1 cellular context compared by ENCODE assay signal in the genomic region with DNA sequence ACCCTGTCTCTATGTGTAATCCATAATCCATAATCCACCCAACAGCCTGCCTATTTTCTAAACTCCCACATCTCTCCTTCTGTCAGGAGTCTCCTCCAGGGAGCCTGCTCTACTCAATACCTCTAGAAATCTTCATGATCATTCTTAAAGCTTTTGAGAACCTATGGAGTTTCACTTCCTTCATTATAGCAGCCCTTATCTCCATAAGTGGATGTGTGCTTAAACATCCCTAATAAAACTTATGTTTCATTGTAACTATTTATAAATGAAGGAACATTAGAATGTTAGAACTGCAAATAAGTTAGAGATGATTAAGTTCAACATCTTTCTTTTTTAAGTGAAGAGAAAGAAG.
TF ChIP-seq lines count a peak whose summit lies in the region.

No MANE protein-coding gene starts in this region.

TF ChIP-seq in GM23338, 12 proteins besides CTCF, POLR2A, EP300 and RAD21 (continued from another document):
- TF ChIP-seq, protein P1, sequence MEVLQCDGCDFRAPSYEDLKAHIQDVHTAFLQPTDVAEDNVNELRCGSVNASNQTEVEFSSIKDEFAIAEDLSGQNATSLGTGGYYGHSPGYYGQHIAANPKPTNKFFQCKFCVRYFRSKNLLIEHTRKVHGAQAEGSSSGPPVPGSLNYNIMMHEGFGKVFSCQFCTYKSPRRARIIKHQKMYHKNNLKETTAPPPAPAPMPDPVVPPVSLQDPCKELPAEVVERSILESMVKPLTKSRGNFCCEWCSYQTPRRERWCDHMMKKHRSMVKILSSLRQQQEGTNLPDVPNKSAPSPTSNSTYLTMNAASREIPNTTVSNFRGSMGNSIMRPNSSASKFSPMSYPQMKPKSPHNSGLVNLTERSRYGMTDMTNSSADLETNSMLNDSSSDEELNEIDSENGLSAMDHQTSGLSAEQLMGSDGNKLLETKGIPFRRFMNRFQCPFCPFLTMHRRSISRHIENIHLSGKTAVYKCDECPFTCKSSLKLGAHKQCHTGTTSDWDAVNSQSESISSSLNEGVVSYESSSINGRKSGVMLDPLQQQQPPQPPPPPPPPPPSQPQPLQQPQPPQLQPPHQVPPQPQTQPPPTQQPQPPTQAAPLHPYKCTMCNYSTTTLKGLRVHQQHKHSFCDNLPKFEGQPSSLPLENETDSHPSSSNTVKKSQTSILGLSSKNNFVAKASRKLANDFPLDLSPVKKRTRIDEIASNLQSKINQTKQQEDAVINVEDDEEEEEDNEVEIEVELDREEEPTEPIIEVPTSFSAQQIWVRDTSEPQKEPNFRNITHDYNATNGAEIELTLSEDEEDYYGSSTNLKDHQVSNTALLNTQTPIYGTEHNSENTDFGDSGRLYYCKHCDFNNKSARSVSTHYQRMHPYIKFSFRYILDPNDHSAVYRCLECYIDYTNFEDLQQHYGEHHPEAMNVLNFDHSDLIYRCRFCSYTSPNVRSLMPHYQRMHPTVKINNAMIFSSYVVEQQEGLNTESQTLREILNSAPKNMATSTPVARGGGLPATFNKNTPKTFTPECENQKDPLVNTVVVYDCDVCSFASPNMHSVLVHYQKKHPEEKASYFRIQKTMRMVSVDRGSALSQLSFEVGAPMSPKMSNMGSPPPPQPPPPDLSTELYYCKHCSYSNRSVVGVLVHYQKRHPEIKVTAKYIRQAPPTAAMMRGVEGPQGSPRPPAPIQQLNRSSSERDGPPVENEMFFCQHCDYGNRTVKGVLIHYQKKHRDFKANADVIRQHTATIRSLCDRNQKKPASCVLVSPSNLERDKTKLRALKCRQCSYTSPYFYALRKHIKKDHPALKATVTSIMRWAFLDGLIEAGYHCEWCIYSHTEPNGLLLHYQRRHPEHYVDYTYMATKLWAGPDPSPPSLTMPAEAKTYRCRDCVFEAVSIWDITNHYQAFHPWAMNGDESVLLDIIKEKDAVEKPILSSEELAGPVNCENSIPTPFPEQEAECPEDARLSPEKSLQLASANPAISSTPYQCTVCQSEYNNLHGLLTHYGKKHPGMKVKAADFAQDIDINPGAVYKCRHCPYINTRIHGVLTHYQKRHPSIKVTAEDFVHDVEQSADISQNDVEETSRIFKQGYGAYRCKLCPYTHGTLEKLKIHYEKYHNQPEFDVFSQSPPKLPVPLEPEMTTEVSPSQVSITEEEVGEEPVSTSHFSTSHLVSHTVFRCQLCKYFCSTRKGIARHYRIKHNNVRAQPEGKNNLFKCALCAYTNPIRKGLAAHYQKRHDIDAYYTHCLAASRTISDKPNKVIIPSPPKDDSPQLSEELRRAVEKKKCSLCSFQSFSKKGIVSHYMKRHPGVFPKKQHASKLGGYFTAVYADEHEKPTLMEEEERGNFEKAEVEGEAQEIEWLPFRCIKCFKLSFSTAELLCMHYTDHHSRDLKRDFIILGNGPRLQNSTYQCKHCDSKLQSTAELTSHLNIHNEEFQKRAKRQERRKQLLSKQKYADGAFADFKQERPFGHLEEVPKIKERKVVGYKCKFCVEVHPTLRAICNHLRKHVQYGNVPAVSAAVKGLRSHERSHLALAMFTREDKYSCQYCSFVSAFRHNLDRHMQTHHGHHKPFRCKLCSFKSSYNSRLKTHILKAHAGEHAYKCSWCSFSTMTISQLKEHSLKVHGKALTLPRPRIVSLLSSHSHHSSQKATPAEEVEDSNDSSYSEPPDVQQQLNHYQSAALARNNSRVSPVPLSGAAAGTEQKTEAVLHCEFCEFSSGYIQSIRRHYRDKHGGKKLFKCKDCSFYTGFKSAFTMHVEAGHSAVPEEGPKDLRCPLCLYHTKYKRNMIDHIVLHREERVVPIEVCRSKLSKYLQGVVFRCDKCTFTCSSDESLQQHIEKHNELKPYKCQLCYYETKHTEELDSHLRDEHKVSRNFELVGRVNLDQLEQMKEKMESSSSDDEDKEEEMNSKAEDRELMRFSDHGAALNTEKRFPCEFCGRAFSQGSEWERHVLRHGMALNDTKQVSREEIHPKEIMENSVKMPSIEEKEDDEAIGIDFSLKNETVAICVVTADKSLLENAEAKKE (CRISPR knock-in tag; IDR thresholded peaks at IDR 0.05), result no peak
- TF ChIP-seq JUNB (IDR thresholded peaks at IDR 0.05; ENCODE audit: unreplicated experiment) (no peak), EZH2 (IDR thresholded peaks at IDR 0.05; ENCODE audit: low read depth, unreplicated experiment) (no peak), POLR2AphosphoS5 (IDR thresholded peaks at IDR 0.05; ENCODE audit: low read depth) (no peak), EZH2phosphoT487 (IDR thresholded peaks at IDR 0.05; ENCODE audit: unreplicated experiment) (no peak), ZNF331 (CRISPR knock-in tag; IDR thresholded peaks at IDR 0.05; ENCODE audit: low read depth) (no peak), ZNF114 (CRISPR knock-in tag; IDR thresholded peaks at IDR 0.05) (no peak), CREB1 (CRISPR knock-in tag; IDR thresholded peaks at IDR 0.05; ENCODE audit: low read depth) (no peak), STAT1 (IDR thresholded peaks at IDR 0.05; ENCODE audit: unreplicated experiment) (no peak)
- TF ChIP-seq, protein P2, sequence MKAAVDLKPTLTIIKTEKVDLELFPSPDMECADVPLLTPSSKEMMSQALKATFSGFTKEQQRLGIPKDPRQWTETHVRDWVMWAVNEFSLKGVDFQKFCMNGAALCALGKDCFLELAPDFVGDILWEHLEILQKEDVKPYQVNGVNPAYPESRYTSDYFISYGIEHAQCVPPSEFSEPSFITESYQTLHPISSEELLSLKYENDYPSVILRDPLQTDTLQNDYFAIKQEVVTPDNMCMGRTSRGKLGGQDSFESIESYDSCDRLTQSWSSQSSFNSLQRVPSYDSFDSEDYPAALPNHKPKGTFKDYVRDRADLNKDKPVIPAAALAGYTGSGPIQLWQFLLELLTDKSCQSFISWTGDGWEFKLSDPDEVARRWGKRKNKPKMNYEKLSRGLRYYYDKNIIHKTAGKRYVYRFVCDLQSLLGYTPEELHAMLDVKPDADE (IDR thresholded peaks at IDR 0.05), result no peak
- TF ChIP-seq, protein P3, sequence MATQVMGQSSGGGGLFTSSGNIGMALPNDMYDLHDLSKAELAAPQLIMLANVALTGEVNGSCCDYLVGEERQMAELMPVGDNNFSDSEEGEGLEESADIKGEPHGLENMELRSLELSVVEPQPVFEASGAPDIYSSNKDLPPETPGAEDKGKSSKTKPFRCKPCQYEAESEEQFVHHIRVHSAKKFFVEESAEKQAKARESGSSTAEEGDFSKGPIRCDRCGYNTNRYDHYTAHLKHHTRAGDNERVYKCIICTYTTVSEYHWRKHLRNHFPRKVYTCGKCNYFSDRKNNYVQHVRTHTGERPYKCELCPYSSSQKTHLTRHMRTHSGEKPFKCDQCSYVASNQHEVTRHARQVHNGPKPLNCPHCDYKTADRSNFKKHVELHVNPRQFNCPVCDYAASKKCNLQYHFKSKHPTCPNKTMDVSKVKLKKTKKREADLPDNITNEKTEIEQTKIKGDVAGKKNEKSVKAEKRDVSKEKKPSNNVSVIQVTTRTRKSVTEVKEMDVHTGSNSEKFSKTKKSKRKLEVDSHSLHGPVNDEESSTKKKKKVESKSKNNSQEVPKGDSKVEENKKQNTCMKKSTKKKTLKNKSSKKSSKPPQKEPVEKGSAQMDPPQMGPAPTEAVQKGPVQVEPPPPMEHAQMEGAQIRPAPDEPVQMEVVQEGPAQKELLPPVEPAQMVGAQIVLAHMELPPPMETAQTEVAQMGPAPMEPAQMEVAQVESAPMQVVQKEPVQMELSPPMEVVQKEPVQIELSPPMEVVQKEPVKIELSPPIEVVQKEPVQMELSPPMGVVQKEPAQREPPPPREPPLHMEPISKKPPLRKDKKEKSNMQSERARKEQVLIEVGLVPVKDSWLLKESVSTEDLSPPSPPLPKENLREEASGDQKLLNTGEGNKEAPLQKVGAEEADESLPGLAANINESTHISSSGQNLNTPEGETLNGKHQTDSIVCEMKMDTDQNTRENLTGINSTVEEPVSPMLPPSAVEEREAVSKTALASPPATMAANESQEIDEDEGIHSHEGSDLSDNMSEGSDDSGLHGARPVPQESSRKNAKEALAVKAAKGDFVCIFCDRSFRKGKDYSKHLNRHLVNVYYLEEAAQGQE (IDR thresholded peaks at IDR 0.05; ENCODE audit: unreplicated experiment), result no peak
TF ChIP-seq in GM23338: peak in this region for 0.
